In the genomic region with DNA sequence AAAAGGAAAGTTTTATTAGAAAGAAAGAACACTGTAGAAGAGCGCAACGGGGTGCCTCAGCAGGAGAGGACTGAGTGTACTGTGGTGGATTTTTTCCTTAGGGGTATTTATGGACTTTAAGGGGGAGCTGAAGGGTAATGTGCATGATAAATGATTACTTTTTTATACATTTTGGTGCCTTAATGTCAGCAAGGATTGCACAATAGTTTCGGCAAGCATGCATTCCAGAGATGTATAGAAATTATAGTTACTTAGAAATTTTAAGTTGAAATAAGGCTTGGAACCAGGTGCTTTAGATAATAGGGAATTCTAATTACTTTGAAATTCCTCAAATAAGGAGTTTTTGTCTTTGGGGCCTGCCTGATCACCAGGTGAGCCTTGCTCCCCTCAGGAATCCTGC, we compare ENCODE assay signal across 32 cellular contexts. TPM values are rescaled to one million over a fixed set of nuclear protein-coding genes. Genes with fewer than 3 reads are reported as not detected.
"Had no signal": no experiment of that assay in that cellular context is flagged by ENCODE, and none has a peak within 500 bp of the region (broad histone marks: within the 10 kb centered on the region; RNA-seq: fewer than 3 reads in every experiment).

No MANE protein-coding gene starts in this region.

- H3K4me3 ChIP-seq: stomach, suprapubic skin, testis, thoracic aorta, thyroid gland, tibial artery, tibial nerve, transverse colon, upper lobe of left lung, upper lobe of right lung, uterus, vagina had no signal

- H3K4me1 Mint-ChIP-seq: stimulated activated effector memory CD8-positive, alpha-beta T cell treated with anti-CD3 and anti-CD28 coated beads, Interleukin-12 subunit alpha, Interleukin-12 subunit beta, amount 100 ng/mL, for 72 hours; stimulated activated memory B cell treated with anti-CD40 and anti-IgM and Interleukin-4, amounts not matched to agents 10 μg/mL and 1 μg/mL and 100 μg/mL, for 72 hours; stimulated activated naive B cell treated with anti-CD40 and anti-IgM and Interleukin-4, amounts not matched to agents 10 μg/mL and 1 μg/mL and 100 μg/mL, for 72 hours; stimulated activated naive CD8-positive, alpha-beta T cell treated with anti-CD3 and anti-CD28 coated beads, Interleukin-15, amount 100 ng/mL, for 72 hours had no signal

- H3K27ac ChIP-seq: stomach, suprapubic skin, testis, thoracic aorta, thyroid gland, tibial artery, tibial nerve, transverse colon, upper lobe of left lung, upper lobe of right lung, uterus, vagina had no signal

- H3K4me3 Mint-ChIP-seq: stimulated activated effector memory CD8-positive, alpha-beta T cell treated with anti-CD3 and anti-CD28 coated beads, Interleukin-12 subunit alpha, Interleukin-12 subunit beta, amount 100 ng/mL, for 72 hours; stimulated activated memory B cell treated with anti-CD40 and anti-IgM and Interleukin-4, amounts not matched to agents 10 μg/mL and 1 μg/mL and 100 μg/mL, for 72 hours; stimulated activated naive B cell treated with anti-CD40 and anti-IgM and Interleukin-4, amounts not matched to agents 10 μg/mL and 1 μg/mL and 100 μg/mL, for 72 hours; stimulated activated naive CD8-positive, alpha-beta T cell treated with anti-CD3 and anti-CD28 coated beads, Interleukin-15, amount 100 ng/mL, for 72 hours; stimulated activated naive CD8-positive, alpha-beta T cell treated with anti-CD3 and anti-CD28 coated beads, Interleukin-15, Interleukin-2, amounts not matched to agents 100 ng/mL and 50 ng/mL, for 24 hours; type B pancreatic cell had no signal

- H3K27ac Mint-ChIP-seq: stimulated activated effector memory CD8-positive, alpha-beta T cell treated with anti-CD3 and anti-CD28 coated beads, Interleukin-12 subunit alpha, Interleukin-12 subunit beta, amount 100 ng/mL, for 72 hours; stimulated activated memory B cell treated with anti-CD40 and anti-IgM and Interleukin-4, amounts not matched to agents 10 μg/mL and 1 μg/mL and 100 μg/mL, for 72 hours; stimulated activated naive B cell treated with anti-CD40 and anti-IgM and Interleukin-4, amounts not matched to agents 10 μg/mL and 1 μg/mL and 100 μg/mL, for 72 hours; stimulated activated naive CD8-positive, alpha-beta T cell treated with anti-CD3 and anti-CD28 coated beads, Interleukin-15, amount 100 ng/mL, for 72 hours; stimulated activated naive CD8-positive, alpha-beta T cell treated with anti-CD3 and anti-CD28 coated beads, Interleukin-15, Interleukin-2, amounts not matched to agents 100 ng/mL and 50 ng/mL, for 24 hours; type B pancreatic cell had no signal

- ATAC-seq: stimulated activated effector memory CD8-positive, alpha-beta T cell treated with anti-CD3 and anti-CD28 coated beads, Interleukin-12 subunit alpha, Interleukin-12 subunit beta, amount 100 ng/mL, for 72 hours; stimulated activated memory B cell treated with anti-CD40 and anti-IgM and Interleukin-4, amounts not matched to agents 10 μg/mL and 1 μg/mL and 100 μg/mL, for 72 hours; stimulated activated naive B cell treated with anti-CD40 and anti-IgM and Interleukin-4, amounts not matched to agents 10 μg/mL and 1 μg/mL and 100 μg/mL, for 72 hours; stimulated activated naive CD8-positive, alpha-beta T cell treated with anti-CD3 and anti-CD28 coated beads, Interleukin-15, amount 100 ng/mL, for 72 hours; stimulated activated naive CD8-positive, alpha-beta T cell treated with anti-CD3 and anti-CD28 coated beads, Interleukin-15, Interleukin-2, amounts not matched to agents 100 U/mL and 50 U/mL, for 24 hours; upper lobe of right lung had no signal

- H3K4me1 ChIP-seq: stomach, suprapubic skin, testis, thyroid gland, tibial artery, tibial nerve, transverse colon, upper lobe of left lung, upper lobe of right lung, uterus, vagina had no signal

- H3K27me3 Mint-ChIP-seq: stimulated activated memory B cell treated with anti-CD40 and anti-IgM and Interleukin-4, amounts not matched to agents 10 μg/mL and 1 μg/mL and 100 μg/mL, for 72 hours; stimulated activated naive CD8-positive, alpha-beta T cell treated with anti-CD3 and anti-CD28 coated beads, Interleukin-15, amount 100 ng/mL, for 72 hours; stimulated activated naive CD8-positive, alpha-beta T cell treated with anti-CD3 and anti-CD28 coated beads, Interleukin-15, Interleukin-2, amounts not matched to agents 100 ng/mL and 50 ng/mL, for 24 hours; type B pancreatic cell had no signal

- H3K36me3 ChIP-seq: stomach, suprapubic skin, thoracic aorta, thyroid gland, tibial artery, tibial nerve, transverse colon, upper lobe of left lung, upper lobe of right lung, uterus, vagina had no signal

- DNase-seq: stimulated activated CD4-positive, alpha-beta T cell treated with anti-CD3 and anti-CD28 coated beads, Interleukin-2, amount 100 ng/mL, for 48 hours; stimulated activated CD4-positive, alpha-beta T cell treated with anti-CD3 and anti-CD28 coated beads, Interleukin-4, amount 100 ng/mL, for 1 hour; stimulated activated CD4-positive, alpha-beta T cell treated with anti-CD3 and anti-CD28 coated beads, Interleukin-4, amount 100 ng/mL, for 24 hours; stimulated activated CD4-positive, alpha-beta T cell treated with anti-CD3 and anti-CD28 coated beads, Interleukin-4, amount 100 ng/mL, for 4 hours; stimulated activated CD8-positive, alpha-beta memory T cell treated with anti-CD3 and anti-CD28 coated beads, Interleukin-4, amount 100 ng/mL, for 48 hours; stimulated activated naive B cell treated with anti-CD40 and anti-IgM and Interleukin-4, amounts not matched to agents 10 μg/mL and 1 μg/mL and 100 μg/mL, for 72 hours; stimulated activated naive CD4-positive, alpha-beta T cell; stimulated activated naive CD4-positive, alpha-beta T cell treated with Interleukin-2 at 50 U/mL for 16 hours; stimulated activated naive CD8-positive, alpha-beta T cell treated with anti-CD3 and anti-CD28 coated beads, Interleukin-15, amount 100 ng/mL, for 72 hours; stimulated activated naive CD8-positive, alpha-beta T cell treated with anti-CD3 and anti-CD28 coated beads, Interleukin-15, Interleukin-2, amounts not matched to agents 100 U/mL and 50 U/mL, for 24 hours; stomach; substantia nigra; testis; thyroid gland; tibial artery; transverse colon; trophoblast cell; upper lobe of left lung; upper lobe of right lung; uterus had no signal

- H3K9me3 Mint-ChIP-seq: type B pancreatic cell had no signal

- H3K36me3 Mint-ChIP-seq: stimulated activated effector memory CD8-positive, alpha-beta T cell treated with anti-CD3 and anti-CD28 coated beads, Interleukin-12 subunit alpha, Interleukin-12 subunit beta, amount 100 ng/mL, for 72 hours; stimulated activated memory B cell treated with anti-CD40 and anti-IgM and Interleukin-4, amounts not matched to agents 10 μg/mL and 1 μg/mL and 100 μg/mL, for 72 hours; stimulated activated naive B cell treated with anti-CD40 and anti-IgM and Interleukin-4, amounts not matched to agents 10 μg/mL and 1 μg/mL and 100 μg/mL, for 72 hours; type B pancreatic cell had no signal

- H3K27me3 ChIP-seq: suprapubic skin, testis, thyroid gland, tibial artery, transverse colon, upper lobe of left lung, upper lobe of right lung, uterus, vagina had no signal

- H3K9me3 ChIP-seq: stomach, suprapubic skin, testis, thoracic aorta, thyroid gland, tibial nerve, transverse colon, upper lobe of left lung, upper lobe of right lung, uterus, vagina had no signal

RNA-seq across cellular contexts. Expression of gene SERPINA7, which starts 30.5 kb away (rescaled TPM):
- total RNA-seq: stomach, subcutaneous adipose tissue, temporal lobe, testis, thoracic aorta, thyroid gland, tibial nerve, transverse colon, upper lobe of right lung, ureter, urinary bladder, uterus, vagina had no signal
- polyA plus RNA-seq: stomach had no signal
